ENCODE assay signal across 15 cellular contexts in the genomic region with DNA sequence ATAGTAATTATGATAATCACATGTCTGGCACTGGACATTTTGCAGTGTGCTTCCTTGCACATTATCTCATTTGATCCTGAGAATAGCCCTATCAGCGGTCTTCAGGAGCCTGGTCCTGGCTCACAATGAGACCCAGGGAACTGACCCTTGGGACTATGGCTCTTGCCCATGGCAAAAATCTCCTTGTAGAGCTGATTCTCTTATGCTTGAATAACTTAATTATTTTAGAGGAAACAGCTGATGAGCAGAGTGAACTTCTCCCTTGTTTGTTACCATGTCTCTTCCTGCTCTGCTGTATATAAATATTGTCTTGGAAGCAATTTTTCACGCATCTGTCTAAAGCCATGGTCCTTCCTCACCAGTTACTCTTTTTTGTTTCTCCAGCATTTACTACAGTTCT.
DNase-seq lines count a peak whose midpoint lies in the region; ATAC-seq and TF ChIP-seq lines count a peak whose summit lies in the region.
"Had no signal": no experiment of that assay in that cellular context is flagged by ENCODE, and none has a peak within 500 bp of the region (broad histone marks: within the 10 kb centered on the region; RNA-seq: fewer than 3 reads in every experiment).

No MANE protein-coding gene starts in this region.

- no peak overlapping the region for H2AFZ ChIP-seq in MM.1S (ENCODE audit: low read length)

- H4K20me1 ChIP-seq in BLaER1: no peaks in the 10 kb centered on the region
- H4K20me1 ChIP-seq in MM.1S (ENCODE audit: insufficient read depth, low read length): no peaks in the 10 kb centered on the region

- H3K9me3 ChIP-seq in BLaER1 (no peaks in the 10 kb centered on the region), MM.1S (replicated peaks; ENCODE audit: insufficient read depth, low read length) (no peaks in the 10 kb centered on the region), SK-N-MC (ENCODE audit: low read depth, low read length) (no peaks in the 10 kb centered on the region), psoas muscle (no peaks in the 10 kb centered on the region), ovary (no peaks in the 10 kb centered on the region), lower lobe of right lung (no peaks in the 10 kb centered on the region)
- H3K9me3 ChIP-seq: BE2C had no signal

- ATAC-seq in psoas muscle: no peak
- no peak for ATAC-seq in lower lobe of right lung
- ATAC-seq: GM12878 had no signal

- H3K4me2 ChIP-seq in BLaER1 (peak overlapping the region; percentile 74), MM.1S (ENCODE audit: low read depth, low read length) (no peak overlapping the region)

- H3K27me3 ChIP-seq in BLaER1: no peaks in the 10 kb centered on the region
- no peaks in the 10 kb centered on the region for H3K27me3 ChIP-seq in MM.1S (replicated peaks; ENCODE audit: insufficient read depth, low read length)
- H3K27me3 ChIP-seq in psoas muscle (ENCODE audit: insufficient read depth in 3 of 3, low read length in 2 of 3): no peaks in the 10 kb centered on the region
- no peaks in the 10 kb centered on the region for H3K27me3 ChIP-seq in ovary
- no peaks in the 10 kb centered on the region for H3K27me3 ChIP-seq in lower lobe of right lung (ENCODE audit: low read depth)
- H3K27me3 ChIP-seq: BE2C had no signal

- no peak overlapping the region for H3K27ac Mint-ChIP-seq in CD14-positive monocyte
- H3K27ac Mint-ChIP-seq in activated T-cell treated with anti-CD3 and anti-CD28 coated beads, Interleukin-2, amount 50 U/mL, for 24 hours: no peak overlapping the region
- H3K27ac Mint-ChIP-seq: CD4-positive, CD25-positive, alpha-beta regulatory T cell; HFFc6 had no signal

- no peaks in the 10 kb centered on the region for H3F3A ChIP-seq in MM.1S (ENCODE audit: insufficient read depth, low read length)

- H3K27ac ChIP-seq in BLaER1: peak overlapping the region; percentile 77; the same call in 1 of the 2 replicates
- peak overlapping the region; percentile 58; the same call in 1 of the 2 replicates for H3K27ac ChIP-seq in MM.1S (ENCODE audit: low read length)
- peak overlapping the region; percentile 52; the same call in 1 of the 2 replicates for H3K27ac ChIP-seq in SK-N-MC
- H3K27ac ChIP-seq in psoas muscle: peak overlapping the region; percentile 94
- H3K27ac ChIP-seq in ovary: no peak overlapping the region
- no peak overlapping the region for H3K27ac ChIP-seq in lower lobe of right lung

- intact Hi-C loops in psoas muscle (cut with DNase I): loop anchor here in 1 of 2 donors (5.0 kb wide), 2 partner anchors 69 to 271 kb away; a partner anchor contains a TSS
- intact Hi-C loops in CD14-positive monocyte (cut with micrococcal nuclease): no loop called here
- intact Hi-C loops in ovary (cut with DNase I): no loop called here
- intact Hi-C loops in lower lobe of right lung (cut with DNase I): no loop called here

- TF ChIP-seq EP300 in ovary (IDR thresholded peaks at IDR 0.05): no peak

- DNase-seq in MM.1S: no peak
- no peak for DNase-seq in SK-N-MC (ENCODE audit: low read depth, low spot score)
- no peak for DNase-seq in psoas muscle
- no peak for DNase-seq in CD14-positive monocyte (ENCODE audit: low spot score)
- no peak for DNase-seq in ovary
- no peak for DNase-seq in lower lobe of right lung
- DNase-seq in activated T-cell treated with anti-CD3 and anti-CD28 coated beads, Interleukin-2, amount 50 U/mL, for 24 hours: no peak
- DNase-seq: BE2C; Calu3; CD4-positive, CD25-positive, alpha-beta regulatory T cell; DMS 273 treated with DMSO at 0.1 percent for 48 hours; HCEC 1CT; HFFc6 had no signal

- WGBS in psoas muscle, 3 donors: 35 to 55% (median 48%) methylated on average over 2 of the region's 2 CpGs
- 79 to 90% (median 83%) methylated on average over 2 of the region's 2 CpGs for WGBS in ovary, 3 donors

- H3K4me3 ChIP-seq in BLaER1 (no peak overlapping the region), MM.1S (ENCODE audit: low read length) (no peak overlapping the region), SK-N-MC (peak overlapping the region; percentile 39), psoas muscle (no peak overlapping the region), ovary (no peak overlapping the region), lower lobe of right lung (no peak overlapping the region)
- H3K4me3 ChIP-seq: GM12878 had no signal

- no peaks in the 10 kb centered on the region for H3K27me3 Mint-ChIP-seq in CD14-positive monocyte (ENCODE audit: low read depth in 3 of 3)
- H3K27me3 Mint-ChIP-seq in activated T-cell treated with anti-CD3 and anti-CD28 coated beads, Interleukin-2, amount 50 U/mL, for 24 hours: no peaks in the 10 kb centered on the region
- H3K27me3 Mint-ChIP-seq: CD4-positive, CD25-positive, alpha-beta regulatory T cell had no signal

- H3K9me2 ChIP-seq in MM.1S (replicated peaks; ENCODE audit: insufficient read depth, low read length): no peaks in the 10 kb centered on the region

- no peaks in the 10 kb centered on the region for H3K79me2 ChIP-seq in MM.1S (ENCODE audit: low read length)

- H3K36me3 Mint-ChIP-seq in CD14-positive monocyte: peaks cover 68 to 70% of the 10 kb centered on the region in 2 donors
- H3K36me3 Mint-ChIP-seq in activated T-cell treated with anti-CD3 and anti-CD28 coated beads, Interleukin-2, amount 50 U/mL, for 24 hours (ENCODE audit: low read depth): peaks cover 14% of the 10 kb centered on the region

- H3K9me3 Mint-ChIP-seq in CD14-positive monocyte: no peaks in the 10 kb centered on the region
- H3K9me3 Mint-ChIP-seq in activated T-cell treated with anti-CD3 and anti-CD28 coated beads, Interleukin-2, amount 50 U/mL, for 24 hours: no peaks in the 10 kb centered on the region
- H3K9me3 Mint-ChIP-seq: CD4-positive, CD25-positive, alpha-beta regulatory T cell; HFFc6 had no signal

- H3K4me1 Mint-ChIP-seq in CD14-positive monocyte: peaks cover 22% of the 10 kb centered on the region
- H3K4me1 Mint-ChIP-seq in activated T-cell treated with anti-CD3 and anti-CD28 coated beads, Interleukin-2, amount 50 U/mL, for 24 hours (ENCODE audit: low read depth): peaks cover 3% of the 10 kb centered on the region
- H3K4me1 Mint-ChIP-seq: CD4-positive, CD25-positive, alpha-beta regulatory T cell had no signal

- no peak overlapping the region for H3K4me3 Mint-ChIP-seq in CD14-positive monocyte
- H3K4me3 Mint-ChIP-seq in activated T-cell treated with anti-CD3 and anti-CD28 coated beads, Interleukin-2, amount 50 U/mL, for 24 hours: no peak overlapping the region
- H3K4me3 Mint-ChIP-seq: CD4-positive, CD25-positive, alpha-beta regulatory T cell; HFFc6 had no signal

- no peak for TF ChIP-seq POLR2A in ovary (IDR thresholded peaks at IDR 0.05)

- no peak overlapping the region for H3K9ac ChIP-seq in BLaER1
- H3K9ac ChIP-seq in MM.1S (ENCODE audit: low read length): no peak overlapping the region
- H3K9ac ChIP-seq in SK-N-MC (ENCODE audit: insufficient read length): no peak overlapping the region

- TF ChIP-seq CTCF in MM.1S (IDR thresholded peaks at IDR 0.05; ENCODE audit: low read length) (no peak), psoas muscle (IDR thresholded peaks at IDR 0.05) (no peak), CD14-positive monocyte (IDR thresholded peaks at IDR 0.05) (no peak), ovary (IDR thresholded peaks at IDR 0.05) (no peak), lower lobe of right lung (IDR thresholded peaks at IDR 0.05) (no peak)

- H3K4me1 ChIP-seq in BLaER1 (peaks cover 60% of the 10 kb centered on the region), MM.1S (ENCODE audit: low read length) (peaks cover 10% of the 10 kb centered on the region), psoas muscle (peaks cover 89% of the 10 kb centered on the region), ovary (ENCODE audit: insufficient read depth) (peaks cover 9% of the 10 kb centered on the region), lower lobe of right lung (peaks cover 31% of the 10 kb centered on the region)

- H3K36me3 ChIP-seq in BLaER1: 0 out of 2 replicates have a peak, but pooled peaks cover 2% of the 10 kb centered on the region
- no peaks in the 10 kb centered on the region for H3K36me3 ChIP-seq in MM.1S (replicated peaks; ENCODE audit: insufficient read depth, low read length)
- no peaks in the 10 kb centered on the region for H3K36me3 ChIP-seq in SK-N-MC (ENCODE audit: insufficient read depth, low read length)
- no peaks in the 10 kb centered on the region for H3K36me3 ChIP-seq in psoas muscle (ENCODE audit: insufficient read depth in 1 of 2, low read depth in 1 of 2)
- no peaks in the 10 kb centered on the region for H3K36me3 ChIP-seq in ovary
- H3K36me3 ChIP-seq in lower lobe of right lung: peaks cover 8% of the 10 kb centered on the region

Comparison
In these comparisons a context has a peak if more than half of its experiments do, and no peak if none do; other contexts are left out.
1. H3K27ac ChIP-seq: peak in BLaER1 (single experiment), MM.1S (single experiment), SK-N-MC (single experiment) and psoas muscle (single experiment); none in ovary (0 of 2) and lower lobe of right lung (single experiment).